ENCODE assay signal across 11 cellular contexts in the genomic region with DNA sequence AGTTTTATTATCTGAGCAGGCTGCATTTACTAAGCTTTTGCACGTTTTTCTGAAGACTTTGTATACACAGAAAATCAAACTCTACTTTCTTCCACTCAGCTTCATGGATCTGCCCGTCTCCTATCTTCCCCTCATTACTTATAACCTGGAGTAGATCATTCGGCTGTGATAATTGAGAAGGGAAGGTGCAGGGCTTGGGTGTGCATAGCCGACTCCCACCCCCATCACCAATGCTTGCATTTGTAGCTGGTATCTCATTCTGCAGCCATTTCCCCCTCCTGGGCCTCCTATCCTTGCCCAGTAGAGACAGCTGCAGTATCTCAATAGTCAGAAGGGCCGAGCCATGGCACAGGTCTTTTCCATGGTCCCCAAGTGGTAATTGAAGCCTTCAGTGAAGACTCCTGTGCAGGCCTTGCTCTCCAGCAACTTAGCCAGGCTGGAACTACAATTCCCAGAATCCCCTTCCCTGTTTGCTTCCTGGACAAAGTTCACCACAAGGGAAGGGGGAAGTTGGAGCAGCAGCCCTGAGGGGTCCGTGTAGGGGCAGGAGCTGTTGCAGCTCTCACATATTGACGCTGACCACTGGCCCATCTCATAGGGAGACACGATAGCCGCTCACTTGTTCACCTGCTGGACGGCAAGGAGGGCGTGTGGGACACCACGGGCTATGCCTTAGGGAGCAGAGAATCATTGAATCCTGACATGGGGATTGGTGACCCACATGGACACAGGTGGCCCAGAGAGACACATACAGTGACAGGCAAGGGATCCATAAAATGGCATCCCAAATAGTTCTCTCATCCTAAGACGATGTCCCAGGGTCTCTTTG. TPM values are rescaled to one million over a fixed set of nuclear protein-coding genes. Genes with fewer than 3 reads are reported as not detected.
DNase-seq lines count a peak whose midpoint lies in the region; ATAC-seq and TF ChIP-seq lines count a peak whose summit lies in the region.
"Had no signal": no experiment of that assay in that cellular context is flagged by ENCODE, and none has a peak within 500 bp of the region (broad histone marks: within the 10 kb centered on the region; RNA-seq: fewer than 3 reads in every experiment).

No MANE protein-coding gene starts in this region.

- H3K27ac ChIP-seq in OCI-LY7 (ENCODE audit: low read depth, low read length, poor library complexity, severe bottlenecking), result no peak overlapping the region
- H3K27ac ChIP-seq: SJSA1 had no signal

- peaks cover 74% of the 10 kb centered on the region for H3K27me3 Mint-ChIP-seq in stimulated activated memory B cell treated with anti-CD40 and anti-IgM and Interleukin-4, amounts not matched to agents 10 μg/mL and 1 μg/mL and 100 μg/mL, for 72 hours

- peak overlapping the region; percentile 84; the same call in 1 of the 2 replicates for H2AFZ ChIP-seq in OCI-LY7 (ENCODE audit: low read length)

- CTCF ChIA-PET in OCI-LY7 (lab: Charles Lee; ENCODE audit: unreplicated experiment), result no interaction called here

- H3K9me3 Mint-ChIP-seq in stimulated activated memory B cell treated with anti-CD40 and anti-IgM and Interleukin-4, amounts not matched to agents 10 μg/mL and 1 μg/mL and 100 μg/mL, for 72 hours, result no peaks in the 10 kb centered on the region

- H3K4me2 ChIP-seq in OCI-LY7 (ENCODE audit: low read length), result peak overlapping the region; percentile 35

- H3K79me2 ChIP-seq in OCI-LY7 (ENCODE audit: insufficient read depth, low read depth, low read length), result no peaks in the 10 kb centered on the region

- H4K20me1 ChIP-seq in OCI-LY7 (ENCODE audit: insufficient read depth, low read length), result no peaks in the 10 kb centered on the region

- no peak for ATAC-seq in stimulated activated memory B cell treated with anti-CD40 and anti-IgM and Interleukin-4, amounts not matched to agents 10 μg/mL and 1 μg/mL and 100 μg/mL, for 72 hours
- no peak for ATAC-seq in HG02763 (IDR thresholded peaks at IDR 0.05; ENCODE audit: unreplicated experiment)

- H3K4me3 ChIP-seq in OCI-LY7 (ENCODE audit: low read depth, low read length, poor library complexity, severe bottlenecking), result peak overlapping the region; percentile 32
- H3K4me3 ChIP-seq: SJSA1 had no signal

- H3K4me3 Mint-ChIP-seq in stimulated activated memory B cell treated with anti-CD40 and anti-IgM and Interleukin-4, amounts not matched to agents 10 μg/mL and 1 μg/mL and 100 μg/mL, for 72 hours, result peak overlapping the region; percentile 13

- POLR2A ChIA-PET in OCI-LY7 (lab: Charles Lee), result interaction anchor here (0.6 kb wide), 1 partner anchor 306 kb away, joined by 3 read pairs; no protein-coding TSS in a partner anchor

- H3K36me3 Mint-ChIP-seq in stimulated activated memory B cell treated with anti-CD40 and anti-IgM and Interleukin-4, amounts not matched to agents 10 μg/mL and 1 μg/mL and 100 μg/mL, for 72 hours, result no peaks in the 10 kb centered on the region

- no peaks in the 10 kb centered on the region for H3K9me3 ChIP-seq in OCI-LY7 (ENCODE audit: low read length)
- H3K9me3 ChIP-seq: SJSA1 had no signal

- intact Hi-C loops in OCI-LY7 (cut with micrococcal nuclease; ENCODE audit: unreplicated experiment), result no loop called here

- H3K9me2 ChIP-seq in OCI-LY7 (ENCODE audit: insufficient read depth, low read length), result no peaks in the 10 kb centered on the region

- no TSS peak for BruUV-seq in OCI-LY7 (replicated peaks; lab: Mats Ljungman, UMichigan)

- DNase-seq in NCI-H2227 (lab: John Stamatoyannopoulos, UW; ENCODE audit: unreplicated experiment) (peak; percentile 7), NCI-H2227 treated with DMSO at 0.1 percent for 48 hours (lab: John Stamatoyannopoulos, UW) (no peak), OCI-LY7 (ENCODE audit: low spot score) (peak; percentile 43), iPS DF 19.7 (ENCODE audit: low read depth, low spot score) (peak; percentile 57), HCEC 1CT (no peak)
- DNase-seq in stimulated activated naive CD4-positive, alpha-beta T cell treated with Interleukin-2 at 50 U/mL for 16 hours (lab: John Stamatoyannopoulos, UW), result no peak
- DNase-seq: ACHN; stimulated activated CD4-positive, alpha-beta T cell treated with anti-CD3 and anti-CD28 coated beads, Interleukin-1b, Interleukin-23, amount 100 ng/mL, for 48 hours had no signal

- H3K4me1 Mint-ChIP-seq in stimulated activated memory B cell treated with anti-CD40 and anti-IgM and Interleukin-4, amounts not matched to agents 10 μg/mL and 1 μg/mL and 100 μg/mL, for 72 hours, result peaks cover 15% of the 10 kb centered on the region

- H3K4me1 ChIP-seq in OCI-LY7 (ENCODE audit: insufficient read depth, low read length, poor library complexity, severe bottlenecking), result no peaks in the 10 kb centered on the region
- H3K4me1 ChIP-seq: SJSA1 had no signal

- no peaks in the 10 kb centered on the region for H3K36me3 ChIP-seq in OCI-LY7 (ENCODE audit: insufficient read depth, low read length)
- H3K36me3 ChIP-seq: SJSA1 had no signal

- H3K27ac Mint-ChIP-seq in stimulated activated memory B cell treated with anti-CD40 and anti-IgM and Interleukin-4, amounts not matched to agents 10 μg/mL and 1 μg/mL and 100 μg/mL, for 72 hours, result no peak overlapping the region

- TF ChIP-seq CTCF in OCI-LY7 (conservative IDR thresholded peaks at IDR 0.05; ENCODE audit: low read length), result no peak

RNA-seq across cellular contexts. Expression of gene SIGLEC8, which starts 2.1 kb away (rescaled TPM):
- total RNA-seq in OCI-LY7 (2014; rRNA removed; shearing (Covaris generic)), result not detected in 2 replicates
- not detected in 2 replicates for total RNA-seq in OCI-LY7 (2022)
- total RNA-seq: SJSA1 had no signal

RNA-seq across cellular contexts. Expression of gene CEACAM18, which starts 18.0 kb away (rescaled TPM):
- total RNA-seq in OCI-LY7 (2014; rRNA removed; shearing (Covaris generic)), result not detected in 2 replicates
- total RNA-seq in OCI-LY7 (2022), result not detected in 2 replicates
- total RNA-seq: SJSA1 had no signal

RNA-seq across cellular contexts. Expression of gene SIGLEC12, which starts 41.2 kb away (rescaled TPM):
- not detected in 2 replicates for total RNA-seq in OCI-LY7 (2014; rRNA removed; shearing (Covaris generic))
- total RNA-seq in OCI-LY7 (2022), result not detected in 2 replicates
- total RNA-seq: SJSA1 had no signal

RNA-seq across cellular contexts. Expression of gene SIGLEC10, which starts 42.9 kb away (rescaled TPM):
- total RNA-seq in OCI-LY7 (2014; rRNA removed; shearing (Covaris generic)), result 20.7 and 25.2 TPM in 2 replicates
- 23.3 and 26.6 TPM in 2 replicates for total RNA-seq in OCI-LY7 (2022)
- total RNA-seq: SJSA1 had no signal

Comparison
In these comparisons a context has a peak if more than half of its experiments do, and no peak if none do; other contexts are left out.
1. DNase-seq: peak in NCI-H2227 (single experiment), OCI-LY7 (single experiment) and iPS DF 19.7 (single experiment); none in NCI-H2227 treated with DMSO at 0.1 percent for 48 hours (single experiment), stimulated activated naive CD4-positive, alpha-beta T cell treated with Interleukin-2 at 50 U/mL for 16 hours (single experiment) and HCEC 1CT (single experiment).